15 cellular contexts compared by ENCODE assay signal in the genomic region with DNA sequence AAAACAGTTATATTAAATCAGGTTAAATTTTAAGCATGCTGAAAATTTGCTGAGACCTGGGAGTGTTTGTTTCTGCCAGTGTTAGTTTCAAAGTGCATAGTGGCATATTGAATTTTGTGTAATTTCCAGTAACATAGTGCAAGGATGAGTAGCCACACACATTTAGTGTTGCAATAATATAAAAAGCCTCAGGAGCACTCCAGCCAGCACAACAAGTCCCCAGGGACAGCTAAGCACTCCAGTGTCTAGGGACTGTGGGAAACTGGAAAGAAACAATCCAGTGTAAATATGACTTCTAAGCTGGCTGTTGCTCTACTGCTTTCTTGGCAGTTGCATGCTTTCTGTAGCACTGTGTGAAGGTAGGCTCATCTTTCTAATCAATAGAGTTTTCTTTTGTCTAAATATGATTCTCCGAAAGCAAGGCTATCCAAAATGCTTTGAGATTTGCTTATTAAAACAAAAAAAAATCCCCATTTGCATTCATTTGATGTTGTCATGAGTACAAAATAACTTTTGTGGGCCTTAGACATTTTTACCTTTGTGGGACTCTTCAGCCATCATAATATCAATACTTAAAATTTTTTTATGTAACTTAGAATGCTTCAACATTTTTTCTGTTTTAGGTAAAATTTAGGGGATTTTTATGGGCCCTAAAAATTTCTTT. TPM values are rescaled to one million over a fixed set of nuclear protein-coding genes. Genes with fewer than 3 reads are reported as not detected.
DNase-seq lines count a peak whose midpoint lies in the region; ATAC-seq and TF ChIP-seq lines count a peak whose summit lies in the region.
"Had no signal": no experiment of that assay in that cellular context is flagged by ENCODE, and none has a peak within 500 bp of the region (broad histone marks: within the 10 kb centered on the region; RNA-seq: fewer than 3 reads in every experiment).

No MANE protein-coding gene starts in this region.

- no peaks in the 10 kb centered on the region for H4K20me1 ChIP-seq in neural progenitor cell (ENCODE audit: low read depth)

- CTCF ChIA-PET in naive thymus-derived CD4-positive, alpha-beta T cell (lab: Charles Lee), result no interaction called here

- POLR2A ChIA-PET in naive thymus-derived CD4-positive, alpha-beta T cell (lab: Charles Lee), result no interaction called here

- H2AFZ ChIP-seq in neural progenitor cell (replicated peaks), result no peak overlapping the region

- intact Hi-C loops in Right ventricle myocardium superior (cut with DNase I), result no loop called here
- intact Hi-C loops in heart left ventricle (cut with DNase I), result loop anchor here in 2 of 10 donors (10.0 kb wide), 2 partner anchors 248 to 528 kb away; no protein-coding TSS in a partner anchor
- intact Hi-C loops in naive thymus-derived CD4-positive, alpha-beta T cell (cut with micrococcal nuclease), result no loop called here

- TF ChIP-seq CTCF in right atrium auricular region (IDR thresholded peaks at IDR 0.05) (no peak), heart left ventricle (IDR thresholded peaks at IDR 0.05) (no peak), neural progenitor cell (IDR thresholded peaks at IDR 0.05) (no peak)

- no peak overlapping the region for H3K4me3 Mint-ChIP-seq in neural progenitor cell
- no peak overlapping the region for H3K4me3 Mint-ChIP-seq in naive thymus-derived CD4-positive, alpha-beta T cell
- H3K4me3 Mint-ChIP-seq: dendritic cell treated with granulocyte-macrophage colony-stimulating factor and Interleukin-4, amounts not matched to agents 40 ng/mL and 50 ng/mL, for 4 days; stimulated activated effector memory CD8-positive, alpha-beta T cell treated with anti-CD3 and anti-CD28 coated beads, Interleukin-12 subunit alpha, Interleukin-12 subunit beta, amount 100 ng/mL, for 72 hours had no signal

- peaks cover 2% of the 10 kb centered on the region for H3K36me3 Mint-ChIP-seq in neural progenitor cell
- no peaks in the 10 kb centered on the region for H3K36me3 Mint-ChIP-seq in naive thymus-derived CD4-positive, alpha-beta T cell
- H3K36me3 Mint-ChIP-seq: stimulated activated effector memory CD8-positive, alpha-beta T cell treated with anti-CD3 and anti-CD28 coated beads, Interleukin-12 subunit alpha, Interleukin-12 subunit beta, amount 100 ng/mL, for 72 hours had no signal

- H3K79me2 ChIP-seq in neural progenitor cell (ENCODE audit: low read depth), result no peaks in the 10 kb centered on the region

- H3K36me3 ChIP-seq in right atrium auricular region (no peaks in the 10 kb centered on the region), heart left ventricle (no peaks in the 10 kb centered on the region), neural progenitor cell (no peaks in the 10 kb centered on the region)
- no peaks in the 10 kb centered on the region for H3K36me3 ChIP-seq in naive thymus-derived CD4-positive, alpha-beta T cell (ENCODE audit: control insufficient read depth in 2 of 3, insufficient read depth in 3 of 3, low read length in 3 of 3)

- no peaks in the 10 kb centered on the region for H3K27me3 ChIP-seq in right atrium auricular region
- no peaks in the 10 kb centered on the region for H3K27me3 ChIP-seq in heart left ventricle
- H3K27me3 ChIP-seq in neural progenitor cell, result no peaks in the 10 kb centered on the region
- H3K27me3 ChIP-seq in naive thymus-derived CD4-positive, alpha-beta T cell (ENCODE audit: control insufficient read depth in 2 of 2, insufficient read depth in 2 of 2, low read length in 2 of 2), result no peaks in the 10 kb centered on the region

- TF ChIP-seq POLR2A in heart left ventricle (IDR thresholded peaks at IDR 0.05), result no peak

- ATAC-seq in Right ventricle myocardium superior (ENCODE audit: poor library complexity) (peak; percentile 71), heart left ventricle (peak; percentile 64 to 78 (median 70))
- ATAC-seq in naive thymus-derived CD4-positive, alpha-beta T cell, result no peak
- ATAC-seq: stimulated activated effector memory CD8-positive, alpha-beta T cell treated with anti-CD3 and anti-CD28 coated beads, Interleukin-12 subunit alpha, Interleukin-12 subunit beta, amount 100 ng/mL, for 72 hours had no signal

- no peak overlapping the region for H3K27ac ChIP-seq in right atrium auricular region
- H3K27ac ChIP-seq in heart left ventricle, result no peak overlapping the region
- no peak overlapping the region for H3K27ac ChIP-seq in neural progenitor cell
- H3K27ac ChIP-seq in naive thymus-derived CD4-positive, alpha-beta T cell (ENCODE audit: low read depth, low read length), result no peak overlapping the region
- H3K27ac ChIP-seq: C4-2B had no signal

- no peak overlapping the region for H3K27ac Mint-ChIP-seq in neural progenitor cell
- H3K27ac Mint-ChIP-seq in naive thymus-derived CD4-positive, alpha-beta T cell, result no peak overlapping the region
- H3K27ac Mint-ChIP-seq: dendritic cell treated with granulocyte-macrophage colony-stimulating factor and Interleukin-4, amounts not matched to agents 40 ng/mL and 50 ng/mL, for 4 days; stimulated activated effector memory CD8-positive, alpha-beta T cell treated with anti-CD3 and anti-CD28 coated beads, Interleukin-12 subunit alpha, Interleukin-12 subunit beta, amount 100 ng/mL, for 72 hours had no signal

- H3K9me3 Mint-ChIP-seq in neural progenitor cell, result peaks cover 9% of the 10 kb centered on the region
- peaks cover 0 to 3% (median 0%) of the 10 kb centered on the region in 11 donors for H3K9me3 Mint-ChIP-seq in naive thymus-derived CD4-positive, alpha-beta T cell
- H3K9me3 Mint-ChIP-seq: stimulated activated effector memory CD8-positive, alpha-beta T cell treated with anti-CD3 and anti-CD28 coated beads, Interleukin-12 subunit alpha, Interleukin-12 subunit beta, amount 100 ng/mL, for 72 hours had no signal

- H3K4me3 ChIP-seq in right atrium auricular region (no peak overlapping the region), heart left ventricle (no peak overlapping the region), neural progenitor cell (no peak overlapping the region)
- no peak overlapping the region for H3K4me3 ChIP-seq in naive thymus-derived CD4-positive, alpha-beta T cell (ENCODE audit: low read length)

- 74 to 86% (median 79%) methylated on average over 1 of the region's 1 CpG for WGBS in heart left ventricle, 4 donors

- H3K9ac ChIP-seq in neural progenitor cell, result no peak overlapping the region

- peaks cover 2% of the 10 kb centered on the region for H3K27me3 Mint-ChIP-seq in neural progenitor cell (ENCODE audit: insufficient read depth, low read depth)
- H3K27me3 Mint-ChIP-seq in naive thymus-derived CD4-positive, alpha-beta T cell, result peaks cover 0 to 23% (median 4%) of the 10 kb centered on the region in 5 donors
- H3K27me3 Mint-ChIP-seq: dendritic cell treated with granulocyte-macrophage colony-stimulating factor and Interleukin-4, amounts not matched to agents 40 ng/mL and 50 ng/mL, for 4 days had no signal

- no peaks in the 10 kb centered on the region for H3K4me1 ChIP-seq in right atrium auricular region
- peaks cover 0 to 11% (median under 1%) of the 10 kb centered on the region in 12 donors for H3K4me1 ChIP-seq in heart left ventricle
- H3K4me1 ChIP-seq in neural progenitor cell, result no peaks in the 10 kb centered on the region
- H3K4me1 ChIP-seq in naive thymus-derived CD4-positive, alpha-beta T cell (ENCODE audit: control insufficient read depth in 2 of 2, insufficient read depth in 2 of 2, low read length in 2 of 2), result no peaks in the 10 kb centered on the region

- H3K9me3 ChIP-seq in right atrium auricular region (no peaks in the 10 kb centered on the region), heart left ventricle (no peaks in the 10 kb centered on the region), neural progenitor cell (ENCODE audit: low read depth) (peaks cover 4% of the 10 kb centered on the region)
- no peaks in the 10 kb centered on the region for H3K9me3 ChIP-seq in naive thymus-derived CD4-positive, alpha-beta T cell (ENCODE audit: control insufficient read depth in 2 of 3, low read length in 3 of 3)

- no peaks in the 10 kb centered on the region for H3F3A ChIP-seq in neural progenitor cell (ENCODE audit: low read depth)

- peaks cover 6% of the 10 kb centered on the region for H3K4me1 Mint-ChIP-seq in neural progenitor cell
- no peaks in the 10 kb centered on the region for H3K4me1 Mint-ChIP-seq in naive thymus-derived CD4-positive, alpha-beta T cell
- H3K4me1 Mint-ChIP-seq: stimulated activated effector memory CD8-positive, alpha-beta T cell treated with anti-CD3 and anti-CD28 coated beads, Interleukin-12 subunit alpha, Interleukin-12 subunit beta, amount 100 ng/mL, for 72 hours had no signal

- DNase-seq in Right ventricle myocardium superior, result peak; percentile 43
- no peak for DNase-seq in right atrium auricular region (ENCODE audit: low spot score)
- DNase-seq in NCI-H82 (lab: John Stamatoyannopoulos, UW), result peak; percentile 75
- DNase-seq in heart left ventricle, result peak in 1 of 5 donors; percentile 30
- no peak for DNase-seq in OCI-M2 (lab: John Stamatoyannopoulos, UW; ENCODE audit: unreplicated experiment)
- DNase-seq in UCSD-AML1 (lab: John Stamatoyannopoulos, UW; ENCODE audit: unreplicated experiment), result no peak
- no peak for DNase-seq in neural progenitor cell (ENCODE audit: low spot score)
- DNase-seq in naive thymus-derived CD4-positive, alpha-beta T cell, result no peak
- DNase-seq: H7, retina, SHP77 treated with DMSO at 0.1 percent for 48 hours had no signal

- no peak overlapping the region for H3K4me2 ChIP-seq in neural progenitor cell

RNA-seq across cellular contexts. Expression of gene CXCL2, which starts 24.2 kb away (rescaled TPM):
- 7.4 TPM for total RNA-seq in Right ventricle myocardium superior
- 10 to 100 TPM; 19.4 to 21.5 TPM for total RNA-seq in right atrium auricular region
- total RNA-seq in heart left ventricle, result 10 to 100 TPM in 3 of 9 donors, 1 to 10 TPM in 6; 1.8 to 33.6 (median 5.9) TPM
- polyA plus RNA-seq in heart left ventricle, result 1 to 10 TPM; 8.4 to 9.0 TPM
- total RNA-seq in neural progenitor cell (ENCODE audit: low replicate concordance), result 0.15 TPM in 1 of 2 replicates, not detected in the other
- 10 to 100 TPM in 2 of 5 experiments, under 1 TPM in 2, not detected in 1; 0.51 to 77.6 (median 13.6) TPM for total RNA-seq in naive thymus-derived CD4-positive, alpha-beta T cell
- not detected for polyA plus RNA-seq in naive thymus-derived CD4-positive, alpha-beta T cell
- total RNA-seq: H7, HT1080 had no signal

RNA-seq across cellular contexts. Expression of gene MTHFD2L, which starts 34.7 kb away (rescaled TPM):
- 9.1 TPM for total RNA-seq in Right ventricle myocardium superior
- 10 to 100 TPM in 1 of 2 donors, 1 to 10 TPM in 1; 8.3 to 11.5 TPM for total RNA-seq in right atrium auricular region
- total RNA-seq in heart left ventricle, result 10 to 100 TPM in 6 of 9 donors, 1 to 10 TPM in 3; 8.2 to 16.4 (median 12.6) TPM
- polyA plus RNA-seq in heart left ventricle, result 10 to 100 TPM in 1 of 2 donors, 1 to 10 TPM in 1; 6.8 to 11.5 TPM
- total RNA-seq in neural progenitor cell (ENCODE audit: low replicate concordance), result 10.7 and 22.1 TPM in 2 replicates
- total RNA-seq in naive thymus-derived CD4-positive, alpha-beta T cell, result 10 to 100 TPM in 4 of 5 experiments, 1 to 10 TPM in 1; 7.5 to 13.7 (median 10.4) TPM
- polyA plus RNA-seq in naive thymus-derived CD4-positive, alpha-beta T cell, result 1 to 10 TPM; 2.3 to 8.1 TPM

Comparison
In these comparisons a context has a peak if more than half of its experiments do, and no peak if none do; other contexts are left out.
1. DNase-seq: peak in Right ventricle myocardium superior (single experiment) and NCI-H82 (single experiment); none in right atrium auricular region (single experiment), OCI-M2 (single experiment), UCSD-AML1 (single experiment), neural progenitor cell (single experiment) and naive thymus-derived CD4-positive, alpha-beta T cell (0 of 9).